Comparison of ENCODE assay signal across 16 cellular contexts in the genomic region with DNA sequence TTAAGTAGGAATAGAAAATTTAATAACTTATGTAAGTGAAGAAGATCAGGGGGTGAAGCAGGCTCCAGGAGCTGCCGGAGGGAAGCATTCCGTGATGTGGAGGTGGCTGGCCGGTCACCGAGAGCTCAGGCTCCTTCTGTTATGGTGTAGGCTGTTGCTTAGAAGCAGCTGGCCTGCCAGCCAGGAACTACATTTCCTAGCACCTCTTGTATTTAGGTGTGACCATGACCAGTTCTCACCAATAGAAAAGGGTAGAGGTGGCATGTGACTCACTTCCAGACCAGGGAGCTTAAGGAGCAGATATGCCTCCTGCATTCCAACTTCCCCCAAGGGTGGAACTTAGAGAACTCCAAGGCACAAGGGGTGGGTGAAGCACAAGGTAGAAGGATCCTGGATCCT.
DNase-seq lines count a peak whose midpoint lies in the region; ATAC-seq, FAIRE-seq and TF ChIP-seq lines count a peak whose summit lies in the region.
"Had no signal": no experiment of that assay in that cellular context is flagged by ENCODE, and none has a peak within 500 bp of the region (broad histone marks: within the 10 kb centered on the region; RNA-seq: fewer than 3 reads in every experiment).

No MANE protein-coding gene starts in this region.

- DNase-seq in HT1080 (ENCODE audit: low read depth) (peak; percentile 46), astrocyte of the spinal cord (ENCODE audit: low read depth, low spot score) (peak; percentile 35), hepatic stellate cell (ENCODE audit: low spot score) (peak; percentile 46), urothelium cell line (ENCODE audit: low spot score) (peak; percentile 38), NCI-H526 (lab: John Stamatoyannopoulos, UW) (no peak), DMS 273 (lab: John Stamatoyannopoulos, UW; ENCODE audit: unreplicated experiment) (no peak)
- DNase-seq: activated CD4-positive, alpha-beta T cell treated with anti-CD3 and anti-CD28 coated beads for 36 hours; activated T-cell treated with anti-CD3 and anti-CD28 coated beads, Interleukin-2, amount 50 U/mL, for 1 hour; left colon; natural killer cell; NCI-H1105 treated with DMSO at 0.1 percent for 48 hours; NCI-H446; PC-9; T-helper 17 cell had no signal

- in situ Hi-C loops in astrocyte of the spinal cord (cut with HindIII; ENCODE audit: low sequenced_read_pairs), result no loop called here

- TF ChIP-seq CTCF in astrocyte of the spinal cord (IDR thresholded peaks at IDR 0.05; ENCODE audit: low read depth, low read length), result no peak

- no peak overlapping the region for H3K4me3 ChIP-seq in astrocyte of the spinal cord (ENCODE audit: low read depth, low read length)
- H3K4me3 ChIP-seq: PC-9, skin epidermis had no signal

- FAIRE-seq in urothelium cell line (lab: Jason Lieb, UNC), result no peak

- no peak for ATAC-seq in HG03354 (IDR thresholded peaks at IDR 0.05; ENCODE audit: poor library complexity, severe bottlenecking, unreplicated experiment)
- ATAC-seq: activated CD4-positive, alpha-beta T cell treated with anti-CD3 and anti-CD28 coated beads for 36 hours; left colon; natural killer cell; T-helper 17 cell had no signal

Comparison
In these comparisons a context has a peak if more than half of its experiments do, and no peak if none do; other contexts are left out.
1. DNase-seq: peak in HT1080 (single experiment), astrocyte of the spinal cord (single experiment), hepatic stellate cell (single experiment) and urothelium cell line (single experiment); none in NCI-H526 (0 of 2) and DMS 273 (single experiment).